12 cellular contexts compared by ENCODE assay signal in the genomic region with DNA sequence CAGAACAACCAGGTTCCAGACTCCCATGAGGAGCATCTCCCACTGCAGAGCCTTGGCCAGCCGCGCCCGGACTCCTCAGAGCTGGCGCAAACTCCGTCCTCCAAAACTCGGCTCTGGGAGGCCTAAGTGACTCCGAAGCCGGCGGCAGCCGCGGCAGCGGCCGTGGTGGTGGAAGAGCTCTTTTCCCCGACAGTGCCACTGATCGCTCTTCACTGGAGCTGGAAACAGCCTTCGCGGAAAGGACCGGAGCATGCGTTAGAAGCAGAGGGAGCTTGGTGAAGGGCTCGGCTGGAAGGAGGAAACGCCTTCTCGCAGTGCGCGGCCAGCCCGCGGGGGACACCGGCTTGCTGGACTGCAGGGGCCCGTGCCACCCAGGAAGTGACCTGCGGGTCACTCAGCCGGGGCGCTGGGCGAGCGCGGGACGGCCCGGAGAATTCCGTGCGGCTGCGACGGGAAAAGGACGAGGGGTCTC. TPM values are rescaled to one million over a fixed set of nuclear protein-coding genes. Genes with fewer than 3 reads are reported as not detected.
DNase-seq lines count a peak whose midpoint lies in the region; ATAC-seq and TF ChIP-seq lines count a peak whose summit lies in the region.
"Had no signal": no experiment of that assay in that cellular context is flagged by ENCODE, and none has a peak within 500 bp of the region (broad histone marks: within the 10 kb centered on the region; RNA-seq: fewer than 3 reads in every experiment).

No MANE protein-coding gene starts in this region.

- H3K4ac ChIP-seq in H9 (ENCODE audit: low read depth, low read length), result no peak overlapping the region

- no peak for ATAC-seq in effector memory CD8-positive, alpha-beta T cell (replicated peaks)
- ATAC-seq in HG02623 (IDR thresholded peaks at IDR 0.05; ENCODE audit: unreplicated experiment), result no peak
- ATAC-seq: K562 had no signal

- peak overlapping the region; percentile 2 for H3K4me3 ChIP-seq in neural progenitor cell
- H3K4me3 ChIP-seq in OCI-LY7 (ENCODE audit: low read depth, low read length, poor library complexity, severe bottlenecking), result no peak overlapping the region
- H3K4me3 ChIP-seq: K562 had no signal

- POLR2A ChIA-PET in OCI-LY7 (lab: Charles Lee), result no interaction called here

- peaks cover 98% of the 10 kb centered on the region for H3K27me3 ChIP-seq in H9 (ENCODE audit: insufficient read depth, low read length)
- H3K27me3 ChIP-seq in neural progenitor cell, result peaks cover 100% of the 10 kb centered on the region

- H4K91ac ChIP-seq in H9 (ENCODE audit: insufficient read length, low read depth, low read length), result no peak overlapping the region

- no peaks in the 10 kb centered on the region for H3K23me2 ChIP-seq in H9 (ENCODE audit: insufficient read length, low read depth, low read length, poor library complexity, severe bottlenecking)

- no peaks in the 10 kb centered on the region for H3K4me1 ChIP-seq in H9 (ENCODE audit: insufficient read depth, low read length)
- H3K4me1 ChIP-seq in neural progenitor cell, result peaks cover 11% of the 10 kb centered on the region
- peaks cover 17% of the 10 kb centered on the region for H3K4me1 ChIP-seq in OCI-LY7 (ENCODE audit: insufficient read depth, low read length, poor library complexity, severe bottlenecking)

- no peak overlapping the region for H2BK20ac ChIP-seq in H9 (ENCODE audit: low read depth, low read length, poor library complexity, severe bottlenecking)

- H2BK120ac ChIP-seq in H9 (ENCODE audit: low read depth, low read length, poor library complexity, severe bottlenecking), result no peak overlapping the region

- no peak overlapping the region for H2BK5ac ChIP-seq in H9 (ENCODE audit: insufficient read length, low read length)

- no peak overlapping the region for H2AK5ac ChIP-seq in H9 (ENCODE audit: insufficient read length, low read length)

- H3K9ac ChIP-seq in H9 (ENCODE audit: extremely low read depth, insufficient read length, low read length) (no peak overlapping the region), neural progenitor cell (no peak overlapping the region)

- no peak overlapping the region for H3K18ac ChIP-seq in H9 (ENCODE audit: insufficient read length, low read depth, low read length)

- no peak overlapping the region for H3K14ac ChIP-seq in H9 (ENCODE audit: insufficient read depth, low read length)

- H3K27me3 Mint-ChIP-seq in H9 (ENCODE audit: low read depth) (peaks cover 98% of the 10 kb centered on the region), neural progenitor cell (ENCODE audit: insufficient read depth, low read depth) (peaks cover 92% of the 10 kb centered on the region)
- H3K27me3 Mint-ChIP-seq in effector memory CD8-positive, alpha-beta T cell, result peaks cover 98 to 100% of the 10 kb centered on the region in 2 donors

- no peaks in the 10 kb centered on the region for H3K79me1 ChIP-seq in H9 (ENCODE audit: insufficient read depth, low read depth, low read length, poor library complexity, severe bottlenecking)

- H2BK12ac ChIP-seq in H9 (ENCODE audit: insufficient read length, low read depth, low read length), result no peak overlapping the region

- no peak for TF ChIP-seq CTCF in H9 (conservative IDR thresholded peaks at IDR 0.05)
- no peak for TF ChIP-seq CTCF in neural progenitor cell (IDR thresholded peaks at IDR 0.05)
- no peak for TF ChIP-seq CTCF in OCI-LY7 (conservative IDR thresholded peaks at IDR 0.05; ENCODE audit: low read length)

- H4K20me1 ChIP-seq in H9 (ENCODE audit: control insufficient read depth, insufficient read depth, insufficient read length), result no peaks in the 10 kb centered on the region
- H4K20me1 ChIP-seq in neural progenitor cell (ENCODE audit: low read depth), result peaks cover 97% of the 10 kb centered on the region
- H4K20me1 ChIP-seq in OCI-LY7 (ENCODE audit: insufficient read depth, low read length), result no peaks in the 10 kb centered on the region

- H3K4me1 Mint-ChIP-seq in H9, result peaks cover 8 to 18% of the 10 kb centered on the region in 2 experiments; a peak in 3 of 4 replicates
- H3K4me1 Mint-ChIP-seq in effector memory CD8-positive, alpha-beta T cell (ENCODE audit: low read depth in 2 of 2), result peaks cover 34 to 35% of the 10 kb centered on the region in 2 donors
- H3K4me1 Mint-ChIP-seq in neural progenitor cell, result peaks cover 9% of the 10 kb centered on the region

- no TSS peak for BruUV-seq in OCI-LY7 (replicated peaks; lab: Mats Ljungman, UMichigan)

- peaks cover 16% of the 10 kb centered on the region for H3F3A ChIP-seq in neural progenitor cell (ENCODE audit: low read depth)

- no peak overlapping the region for H3K27ac Mint-ChIP-seq in H9
- H3K27ac Mint-ChIP-seq in effector memory CD8-positive, alpha-beta T cell, result no peak overlapping the region
- H3K27ac Mint-ChIP-seq in neural progenitor cell, result no peak overlapping the region

- H4K5ac ChIP-seq in H9 (ENCODE audit: insufficient read length, low read depth, low read length), result no peak overlapping the region

- H2BK15ac ChIP-seq in H9 (ENCODE audit: low read depth, low read length), result no peak overlapping the region

- H3K9me3 Mint-ChIP-seq in H9, result peaks cover 7 to 8% of the 10 kb centered on the region in 2 experiments; a peak in 4 of 5 replicates
- no peaks in the 10 kb centered on the region for H3K9me3 Mint-ChIP-seq in effector memory CD8-positive, alpha-beta T cell
- peaks cover 13% of the 10 kb centered on the region for H3K9me3 Mint-ChIP-seq in neural progenitor cell

- H3K27ac ChIP-seq in H9 (ENCODE audit: insufficient read length, low read depth, low read length), result no peak overlapping the region
- H3K27ac ChIP-seq in neural progenitor cell, result no peak overlapping the region
- H3K27ac ChIP-seq in OCI-LY7 (ENCODE audit: low read depth, low read length, poor library complexity, severe bottlenecking), result no peak overlapping the region
- H3K27ac ChIP-seq: neutrophil had no signal

- intact Hi-C loops in OCI-LY7 (cut with micrococcal nuclease; ENCODE audit: unreplicated experiment), result no loop called here

- H3K4me3 Mint-ChIP-seq in H9 (peak overlapping the region in 1 of 2 experiments; percentile 61; a peak in 2 of 5 replicates), neural progenitor cell (no peak overlapping the region)
- H3K4me3 Mint-ChIP-seq in effector memory CD8-positive, alpha-beta T cell, result peak overlapping the region; percentile 36 to 59

- H2AFZ ChIP-seq in H9 (ENCODE audit: low read length), result no peak overlapping the region
- H2AFZ ChIP-seq in neural progenitor cell (replicated peaks), result no peak overlapping the region
- H2AFZ ChIP-seq in OCI-LY7 (ENCODE audit: low read length), result no peak overlapping the region

- no peak overlapping the region for H4K8ac ChIP-seq in H9 (replicated peaks; ENCODE audit: insufficient read length, low read depth, low read length)

- no peak overlapping the region for H3K23ac ChIP-seq in H9 (ENCODE audit: insufficient read length, low read depth, low read length)

- DNase-seq in AG08395 (ENCODE audit: low spot score) (peak; percentile 53), H9 (peak; percentile 46), neural progenitor cell (ENCODE audit: low spot score) (peak; percentile 69), OCI-M1 (lab: John Stamatoyannopoulos, UW) (no peak), SK-N-DZ (ENCODE audit: low spot score) (no peak), OCI-LY7 (ENCODE audit: low spot score) (no peak)
- no peak for DNase-seq in effector memory CD8-positive, alpha-beta T cell
- DNase-seq: activated CD4-positive, alpha-beta T cell treated with anti-CD3 and anti-CD28 coated beads for 1 hour; DMS153 had no signal

- no peak overlapping the region for H3T11ph ChIP-seq in H9 (ENCODE audit: low read length)

- no peaks in the 10 kb centered on the region for H3K9me3 ChIP-seq in H9 (ENCODE audit: control insufficient read depth, low read depth, low read length)
- H3K9me3 ChIP-seq in neural progenitor cell (ENCODE audit: low read depth), result no peaks in the 10 kb centered on the region
- no peaks in the 10 kb centered on the region for H3K9me3 ChIP-seq in OCI-LY7 (ENCODE audit: low read length)
- H3K9me3 ChIP-seq: neutrophil had no signal

- H3K4me2 ChIP-seq in H9 (ENCODE audit: insufficient read depth, insufficient read length, low read length) (no peak overlapping the region), neural progenitor cell (peak overlapping the region; percentile 12), OCI-LY7 (ENCODE audit: low read length) (no peak overlapping the region)

- H3K36me3 Mint-ChIP-seq in H9 (ENCODE audit: insufficient read depth in 1 of 3, low read depth in 3 of 3) (peaks cover 0 to 2% (median 0%) of the 10 kb centered on the region in 3 experiments; a peak in 1 of 7 replicates), neural progenitor cell (no peaks in the 10 kb centered on the region)
- H3K36me3 Mint-ChIP-seq in effector memory CD8-positive, alpha-beta T cell (ENCODE audit: insufficient read depth), result peaks cover 20% of the 10 kb centered on the region

- no CpG with 5 or more reads among the region's 41 CpGs for WGBS in H9 (ENCODE audit: extremely low coverage, insufficient read length, low lambda C conversion rate)

- H3K56ac ChIP-seq in H9 (ENCODE audit: insufficient read length, low read depth, low read length), result no peak overlapping the region

- no peaks in the 10 kb centered on the region for H3K9me2 ChIP-seq in OCI-LY7 (ENCODE audit: insufficient read depth, low read length)

- H3K79me2 ChIP-seq in H9 (ENCODE audit: insufficient read depth, low read length) (no peaks in the 10 kb centered on the region), neural progenitor cell (ENCODE audit: low read depth) (no peaks in the 10 kb centered on the region), OCI-LY7 (ENCODE audit: insufficient read depth, low read depth, low read length) (no peaks in the 10 kb centered on the region)

- H3K36me3 ChIP-seq in neural progenitor cell (no peaks in the 10 kb centered on the region), OCI-LY7 (ENCODE audit: insufficient read depth, low read length) (no peaks in the 10 kb centered on the region)
- H3K36me3 ChIP-seq: neutrophil had no signal

- CTCF ChIA-PET in OCI-LY7 (lab: Charles Lee; ENCODE audit: unreplicated experiment), result no interaction called here

RNA-seq across cellular contexts. Expression of a gene that starts 5.0 kb away (rescaled TPM):
- not detected in 2 replicates for total RNA-seq in H9 (2021)
- not detected in 2 replicates for total RNA-seq in neural progenitor cell (ENCODE audit: low replicate concordance)
- polyA plus RNA-seq in SK-N-DZ (2014; cell fraction: cytosol; rRNA removed), result not detected in 2 replicates
- polyA plus RNA-seq in SK-N-DZ (2014; cell fraction: nucleus; rRNA removed), result not detected in 2 replicates
- total RNA-seq in OCI-LY7 (2014; rRNA removed; shearing (Covaris generic)), result 0.15 and 0.54 TPM in 2 replicates
- total RNA-seq in OCI-LY7 (2022), result 0.18 and 0.32 TPM in 2 replicates
- total RNA-seq: K562 had no signal
- polyA plus RNA-seq: K562 had no signal

RNA-seq across cellular contexts. Expression of a gene that starts 19.9 kb away (rescaled TPM):
- not detected in 2 replicates for total RNA-seq in H9 (2021)
- total RNA-seq in neural progenitor cell (ENCODE audit: low replicate concordance), result not detected in 2 replicates
- not detected in 2 replicates for polyA plus RNA-seq in SK-N-DZ (2014; cell fraction: cytosol; rRNA removed)
- not detected in 2 replicates for polyA plus RNA-seq in SK-N-DZ (2014; cell fraction: nucleus; rRNA removed)
- not detected in 2 replicates for total RNA-seq in OCI-LY7 (2014; rRNA removed; shearing (Covaris generic))
- total RNA-seq in OCI-LY7 (2022), result not detected in 2 replicates
- total RNA-seq: K562 had no signal
- polyA plus RNA-seq: K562 had no signal

RNA-seq across cellular contexts. Expression of a gene that starts 30.8 kb away (rescaled TPM):
- total RNA-seq in H9 (2021) (not detected in 2 replicates), neural progenitor cell (ENCODE audit: low replicate concordance) (not detected in 2 replicates), OCI-LY7 (2022) (not detected in 2 replicates)
- polyA plus RNA-seq in SK-N-DZ (2014; cell fraction: cytosol; rRNA removed), result not detected in 2 replicates
- not detected in 2 replicates for polyA plus RNA-seq in SK-N-DZ (2014; cell fraction: nucleus; rRNA removed)
- not detected in 2 replicates for total RNA-seq in OCI-LY7 (2014; rRNA removed; shearing (Covaris generic))
- total RNA-seq: K562 had no signal
- polyA plus RNA-seq: K562 had no signal

RNA-seq across cellular contexts. Expression of a gene that starts 37.7 kb away (rescaled TPM):
- total RNA-seq in H9 (2021), result not detected in 2 replicates
- total RNA-seq in neural progenitor cell (ENCODE audit: low replicate concordance), result not detected in 2 replicates
- not detected in 2 replicates for polyA plus RNA-seq in SK-N-DZ (2014; cell fraction: cytosol; rRNA removed)
- not detected in 2 replicates for polyA plus RNA-seq in SK-N-DZ (2014; cell fraction: nucleus; rRNA removed)
- not detected in 2 replicates for total RNA-seq in OCI-LY7 (2014; rRNA removed; shearing (Covaris generic))
- total RNA-seq in OCI-LY7 (2022), result not detected in 2 replicates
- total RNA-seq: K562 had no signal
- polyA plus RNA-seq: K562 had no signal

RNA-seq across cellular contexts. Expression of a gene that starts 39.5 kb away (rescaled TPM):
- not detected in 2 replicates for total RNA-seq in H9 (2021)
- total RNA-seq in neural progenitor cell (ENCODE audit: low replicate concordance), result not detected in 2 replicates
- 0.16 TPM in 1 of 2 replicates, not detected in the other for polyA plus RNA-seq in SK-N-DZ (2014; cell fraction: cytosol; rRNA removed)
- polyA plus RNA-seq in SK-N-DZ (2014; cell fraction: nucleus; rRNA removed), result not detected in 2 replicates
- total RNA-seq in OCI-LY7 (2014; rRNA removed; shearing (Covaris generic)), result not detected in 2 replicates
- total RNA-seq in OCI-LY7 (2022), result not detected in 2 replicates
- total RNA-seq: K562 had no signal
- polyA plus RNA-seq: K562 had no signal

Comparison
In these comparisons a context has a peak if more than half of its experiments do, and no peak if none do; other contexts are left out.
1. DNase-seq: peak in AG08395 (single experiment), H9 (single experiment) and neural progenitor cell (single experiment); none in effector memory CD8-positive, alpha-beta T cell (0 of 3), OCI-M1 (single experiment), SK-N-DZ (single experiment) and OCI-LY7 (single experiment).